ENCODE assay signal across 22 cellular contexts in genomic region chr4:86730310-86730709, GRCh38.
DNase-seq lines count a peak whose midpoint lies in the region; ATAC-seq, FAIRE-seq and TF ChIP-seq lines count a peak whose summit lies in the region.
"Had no signal": no experiment of that assay in that cellular context is flagged by ENCODE, and none has a peak within 500 bp of the region (broad histone marks: within the 10 kb centered on the region; RNA-seq: fewer than 3 reads in every experiment).

No MANE protein-coding gene starts in this region.

- TF ChIP-seq CTCF in CD4-positive, alpha-beta T cell (IDR thresholded peaks at IDR 0.05) = no peak

- ATAC-seq in CD4-positive, alpha-beta T cell (ENCODE audit: poor library complexity) = peak; percentile 44
- ATAC-seq in HG03342 (IDR thresholded peaks at IDR 0.05; ENCODE audit: unreplicated experiment) (no peak), HG02885 (IDR thresholded peaks at IDR 0.05; ENCODE audit: poor library complexity, unreplicated experiment) (no peak)

- peak; percentile 21 for FAIRE-seq in GM19239 (lab: Jason Lieb, UNC)
- FAIRE-seq: colon, G401.6 had no signal

- intact Hi-C loops in CD4-positive, alpha-beta T cell (cut with DNase I, micrococcal nuclease) = no loop called here
- intact Hi-C loops in activated CD4-positive, alpha-beta memory T cell treated with anti-CD3 and anti-CD28 coated beads for 36 hours (cut with micrococcal nuclease) = no loop called here
- intact Hi-C loops in cardiac septum (cut with DNase I) = no loop called here

- POLR2A ChIA-PET in CD4-positive, alpha-beta T cell (lab: Charles Lee) = interaction anchor here (0.5 kb wide), 1 partner anchor 230 kb away, joined by 3 read pairs; no protein-coding TSS in a partner anchor
- POLR2A ChIA-PET in activated CD4-positive, alpha-beta memory T cell treated with anti-CD3 and anti-CD28 coated beads for 36 hours (lab: Charles Lee) = no interaction called here

- peak in 4 of 10 experiments; percentile 5 to 26 (median 9) for DNase-seq in CD4-positive, alpha-beta T cell
- DNase-seq in GM19239 (ENCODE audit: insufficient read length, low spot score) (no peak), iPS DF 19.7 (ENCODE audit: low read depth, low spot score) (peak; percentile 17), cardiac septum (ENCODE audit: low spot score) (no peak), HK-2 (ENCODE audit: unreplicated experiment) (no peak)
- DNase-seq in activated CD4-positive, alpha-beta memory T cell treated with anti-CD3 and anti-CD28 coated beads for 36 hours = peak; percentile 24
- DNase-seq: activated CD8-positive, alpha-beta memory T cell treated with anti-CD3 and anti-CD28 coated beads for 24 hours; COR-L47; foreskin melanocyte; KG1; NCI-H1105 treated with DMSO at 0.1 percent for 48 hours; NCI-H82; stimulated activated CD4-positive, alpha-beta T cell treated with anti-CD3 and anti-CD28 coated beads, Interleukin-4, amount 100 ng/mL, for 4 hours; stimulated activated CD8-positive, alpha-beta memory T cell treated with anti-CD3 and anti-CD28 coated beads, Interleukin-4, amount 100 ng/mL, for 48 hours had no signal

- H3K9me3 Mint-ChIP-seq in CD4-positive, alpha-beta T cell = peaks cover 9% of the 10 kb centered on the region
- peaks cover 3% of the 10 kb centered on the region for H3K9me3 Mint-ChIP-seq in activated CD4-positive, alpha-beta memory T cell treated with anti-CD3 and anti-CD28 coated beads for 36 hours

- CTCF ChIA-PET in CD4-positive, alpha-beta T cell (lab: Charles Lee) = no interaction called here
- CTCF ChIA-PET in activated CD4-positive, alpha-beta memory T cell treated with anti-CD3 and anti-CD28 coated beads for 36 hours (lab: Charles Lee) = no interaction called here

- no peaks in the 10 kb centered on the region for H3K4me1 Mint-ChIP-seq in CD4-positive, alpha-beta T cell (ENCODE audit: low read depth)
- H3K4me1 Mint-ChIP-seq in activated CD4-positive, alpha-beta memory T cell treated with anti-CD3 and anti-CD28 coated beads for 36 hours (ENCODE audit: low read depth) = no peaks in the 10 kb centered on the region

- H3K9me3 ChIP-seq in CD4-positive, alpha-beta T cell (ENCODE audit: control insufficient read depth, low read length) = no peaks in the 10 kb centered on the region
- H3K9me3 ChIP-seq: suprapubic skin had no signal

- H3K36me3 Mint-ChIP-seq in CD4-positive, alpha-beta T cell (ENCODE audit: low read depth) = no peaks in the 10 kb centered on the region
- no peaks in the 10 kb centered on the region for H3K36me3 Mint-ChIP-seq in activated CD4-positive, alpha-beta memory T cell treated with anti-CD3 and anti-CD28 coated beads for 36 hours

- H3K27ac Mint-ChIP-seq in CD4-positive, alpha-beta T cell = no peak overlapping the region
- H3K27ac Mint-ChIP-seq in activated CD4-positive, alpha-beta memory T cell treated with anti-CD3 and anti-CD28 coated beads for 36 hours = no peak overlapping the region

- H3K27me3 Mint-ChIP-seq in CD4-positive, alpha-beta T cell = no peaks in the 10 kb centered on the region
- peaks cover 2% of the 10 kb centered on the region for H3K27me3 Mint-ChIP-seq in activated CD4-positive, alpha-beta memory T cell treated with anti-CD3 and anti-CD28 coated beads for 36 hours

- H3K27me3 ChIP-seq in CD4-positive, alpha-beta T cell (ENCODE audit: control insufficient read depth, insufficient read depth, low read length) = no peaks in the 10 kb centered on the region
- H3K27me3 ChIP-seq: suprapubic skin had no signal

- H3K27ac ChIP-seq in CD4-positive, alpha-beta T cell (ENCODE audit: low read depth, low read length) = no peak overlapping the region
- H3K27ac ChIP-seq: HL-60, parathyroid adenoma, suprapubic skin, VCaP had no signal

- no peak overlapping the region for H3K4me3 Mint-ChIP-seq in CD4-positive, alpha-beta T cell
- H3K4me3 Mint-ChIP-seq in activated CD4-positive, alpha-beta memory T cell treated with anti-CD3 and anti-CD28 coated beads for 36 hours = no peak overlapping the region

Comparison
In these comparisons a context has a peak if more than half of its experiments do, and no peak if none do; other contexts are left out.
1. DNase-seq: peak in activated CD4-positive, alpha-beta memory T cell treated with anti-CD3 and anti-CD28 coated beads for 36 hours (single experiment) and iPS DF 19.7 (single experiment); none in GM19239 (single experiment), cardiac septum (single experiment) and HK-2 (single experiment).